24 cellular contexts compared by ENCODE assay signal in genomic region chr5:151476054-151476453, GRCh38.
"Had no signal": no experiment of that assay in that cellular context is flagged by ENCODE, and none has a peak within 500 bp of the region (broad histone marks: within the 10 kb centered on the region; RNA-seq: fewer than 3 reads in every experiment).

No MANE protein-coding gene starts in this region.

- ATAC-seq: activated CD4-positive, CD25-positive, alpha-beta regulatory T cell treated with anti-CD3 and anti-CD28 coated beads, Interleukin-2, amount 50 U/mL, for 24 hours; activated CD8-positive, alpha-beta memory T cell treated with anti-CD3 and anti-CD28 coated beads, Interleukin-2, amount 10 ng/mL, durations not matched to agents 7 days and 5 days; activated T-cell treated with anti-CD3 and anti-CD28 coated beads, Interleukin-2, amount 50 U/mL, for 4 hours; activated T-helper 17 cell treated with anti-CD3 and anti-CD28 coated beads, Interleukin-2, amount 50 U/mL, for 72 hours; T-helper 17 cell had no signal

- H3K4me1 Mint-ChIP-seq: activated CD8-positive, alpha-beta memory T cell treated with anti-CD3 and anti-CD28 coated beads, Interleukin-2, amount 10 ng/mL, durations not matched to agents 7 days and 5 days; activated T-helper 17 cell treated with anti-CD3 and anti-CD28 coated beads, Interleukin-2, amount 50 U/mL, for 72 hours; central memory CD8-positive, alpha-beta T cell; T-helper 17 cell had no signal

- H3K4me3 Mint-ChIP-seq: activated CD8-positive, alpha-beta memory T cell treated with anti-CD3 and anti-CD28 coated beads, Interleukin-2, amount 10 ng/mL, durations not matched to agents 7 days and 5 days; activated naive CD4-positive, alpha-beta T cell treated with anti-CD3 and anti-CD28 coated beads for 36 hours; activated naive CD8-positive, alpha-beta T cell; activated T-cell treated with anti-CD3 and anti-CD28 coated beads, Interleukin-2, amount 50 U/mL, for 4 hours; activated T-helper 17 cell treated with anti-CD3 and anti-CD28 coated beads, Interleukin-2, amount 50 U/mL, for 72 hours; central memory CD8-positive, alpha-beta T cell; T-helper 17 cell had no signal

- H3K27ac Mint-ChIP-seq: activated CD8-positive, alpha-beta memory T cell treated with anti-CD3 and anti-CD28 coated beads, Interleukin-2, amount 10 ng/mL, durations not matched to agents 7 days and 5 days; activated naive CD4-positive, alpha-beta T cell treated with anti-CD3 and anti-CD28 coated beads for 36 hours; activated naive CD8-positive, alpha-beta T cell; activated T-helper 17 cell treated with anti-CD3 and anti-CD28 coated beads, Interleukin-2, amount 50 U/mL, for 72 hours; T-helper 17 cell had no signal

- DNase-seq: activated CD4-positive, alpha-beta T cell treated with anti-CD3 and anti-CD28 coated beads for 48 hours; activated CD4-positive, alpha-beta T cell treated with anti-CD3 and anti-CD28 coated beads, Interleukin-2, amount 50 U/mL, for 48 hours; activated CD8-positive, alpha-beta memory T cell treated with anti-CD3 and anti-CD28 coated beads, Interleukin-2, amount 10 ng/mL, durations not matched to agents 7 days and 5 days; activated gamma-delta T cell; activated naive CD4-positive, alpha-beta T cell treated with anti-CD3 and anti-CD28 coated beads for 36 hours; activated T-cell treated with anti-CD3 and anti-CD28 coated beads, Interleukin-2, amount 50 U/mL, for 4 hours; adrenal gland; aorta; colonic mucosa; KG1; NCI-H1048; NCI-H146; NCI-H187 treated with DMSO at 0.1 percent for 48 hours; NCI-H2081 treated with DMSO at 0.1 percent for 48 hours; NCI-H446 treated with DMSO at 0.1 percent for 48 hours; NCI-H524 treated with DMSO at 0.1 percent for 48 hours; NCI-H748 treated with DMSO at 0.1 percent for 48 hours; SIG-M5; T-helper 17 cell; T1000 had no signal

- H3K27me3 Mint-ChIP-seq: activated CD8-positive, alpha-beta memory T cell treated with anti-CD3 and anti-CD28 coated beads, Interleukin-2, amount 10 ng/mL, durations not matched to agents 7 days and 5 days; activated naive CD8-positive, alpha-beta T cell; activated T-helper 17 cell treated with anti-CD3 and anti-CD28 coated beads, Interleukin-2, amount 50 U/mL, for 72 hours; central memory CD8-positive, alpha-beta T cell; T-helper 17 cell had no signal

- H3K36me3 Mint-ChIP-seq: activated CD8-positive, alpha-beta memory T cell treated with anti-CD3 and anti-CD28 coated beads, Interleukin-2, amount 10 ng/mL, durations not matched to agents 7 days and 5 days had no signal

- H3K9me3 Mint-ChIP-seq: activated naive CD4-positive, alpha-beta T cell treated with anti-CD3 and anti-CD28 coated beads for 36 hours; activated T-cell treated with anti-CD3 and anti-CD28 coated beads, Interleukin-2, amount 50 U/mL, for 4 hours; activated T-helper 17 cell treated with anti-CD3 and anti-CD28 coated beads, Interleukin-2, amount 50 U/mL, for 72 hours; central memory CD8-positive, alpha-beta T cell had no signal
